18 cellular contexts compared by ENCODE assay signal in the genomic region with DNA sequence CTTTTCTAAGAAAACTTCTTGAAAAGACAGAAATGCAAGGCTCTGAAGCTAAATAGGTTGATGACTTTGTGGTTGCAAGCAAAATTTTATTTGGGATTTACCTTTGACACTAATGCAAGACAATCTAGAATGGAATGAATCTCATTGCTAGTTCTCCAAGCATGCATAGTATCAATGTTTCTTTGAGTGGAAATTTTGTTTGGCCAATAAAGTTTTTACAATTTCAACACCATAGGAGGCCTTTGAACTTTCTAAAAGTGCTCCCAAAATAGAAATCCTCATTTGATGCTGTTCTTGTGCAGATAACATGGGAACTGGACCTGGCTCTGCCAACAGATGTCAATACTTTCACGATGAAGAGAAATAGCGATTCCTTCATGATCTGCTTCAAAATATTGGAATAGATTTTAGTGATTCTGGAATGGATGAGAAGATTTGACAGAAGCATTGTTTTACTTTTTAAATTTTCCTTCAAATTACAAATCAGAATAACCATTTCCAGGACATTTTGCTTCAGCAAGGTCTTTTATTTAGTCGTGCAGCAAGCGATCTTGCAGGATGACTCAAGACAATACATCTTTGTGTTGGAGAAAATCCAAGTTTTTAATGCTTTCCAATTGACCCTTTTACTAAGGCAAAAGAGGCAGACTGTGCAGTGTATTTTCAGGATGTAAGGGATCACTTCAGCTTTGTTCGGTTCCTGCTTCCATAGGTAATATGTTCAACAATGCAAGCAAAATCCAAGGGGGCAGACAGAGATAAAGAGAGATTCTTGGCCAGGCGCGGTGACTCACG. TPM values are rescaled to one million over a fixed set of nuclear protein-coding genes. Genes with fewer than 3 reads are reported as not detected.
DNase-seq lines count a peak whose midpoint lies in the region; ATAC-seq and TF ChIP-seq lines count a peak whose summit lies in the region.
"Had no signal": no experiment of that assay in that cellular context is flagged by ENCODE, and none has a peak within 500 bp of the region (broad histone marks: within the 10 kb centered on the region; RNA-seq: fewer than 3 reads in every experiment).

No MANE protein-coding gene starts in this region.

- 0 out of 2 replicates have a peak, but pooled peaks cover 5% of the 10 kb centered on the region for H3K4me1 ChIP-seq in PC-3 (ENCODE audit: insufficient read depth, low read length)
- H3K4me1 ChIP-seq: testis had no signal

- no peaks in the 10 kb centered on the region for H3F3A ChIP-seq in PC-3 (ENCODE audit: low read length, unreplicated experiment)

- no peak overlapping the region for H3K9ac ChIP-seq in PC-3 (ENCODE audit: low read length)

- intact Hi-C loops in PC-3 (cut with micrococcal nuclease), result loop anchor here (5.0 kb wide), 1 partner anchor 705 kb away; a partner anchor contains a TSS

- DNase-seq in AG20443 (ENCODE audit: low spot score) (peak; percentile 35), PC-3 (peak; percentile 54), choroid plexus epithelial cell (ENCODE audit: low read depth) (peak; percentile 62), left kidney (ENCODE audit: low read depth, low spot score) (peak; percentile 7), NCI-H510A (lab: John Stamatoyannopoulos, UW) (no peak), NCI-H1417 treated with DMSO at 0.1 percent for 48 hours (lab: John Stamatoyannopoulos, UW) (no peak), SW 1271 (lab: John Stamatoyannopoulos, UW) (no peak)
- DNase-seq: activated CD4-positive, alpha-beta T cell treated with anti-CD3 and anti-CD28 coated beads, Interleukin-2, amount 50 U/mL, for 4 hours; AML-193; anterior cingulate cortex; MG63; NCI-H748 treated with DMSO at 0.1 percent for 48 hours; T-helper 2 cell; testis had no signal

- no peak overlapping the region for H3K27ac ChIP-seq in PC-3 (ENCODE audit: low read length)
- H3K27ac ChIP-seq: coronary artery, testis, VCaP had no signal

- H3K4me3 ChIP-seq in PC-3 (ENCODE audit: low read length) (no peak overlapping the region), choroid plexus epithelial cell (ENCODE audit: low read depth, low read length) (no peak overlapping the region)
- H3K4me3 ChIP-seq: coronary artery, MG63, testis had no signal

- BruUV-seq in PC-3 (replicated peaks; lab: Mats Ljungman, UMichigan), result no TSS peak

- H3K79me2 ChIP-seq in PC-3 (ENCODE audit: low read length), result no peaks in the 10 kb centered on the region

- no peak; the same call in 1 of the 2 replicates for ATAC-seq in PC-3
- ATAC-seq in GM19035 (IDR thresholded peaks at IDR 0.05; ENCODE audit: unreplicated experiment), result no peak
- ATAC-seq: left lobe of liver had no signal

- H3K9me2 ChIP-seq in PC-3 (replicated peaks; ENCODE audit: low read length), result no peaks in the 10 kb centered on the region

- H3K27me3 ChIP-seq in PC-3 (ENCODE audit: low read length), result no peaks in the 10 kb centered on the region
- H3K27me3 ChIP-seq: MG63, testis had no signal

- POLR2A ChIA-PET in PC-3 (lab: Charles Lee; ENCODE audit: unreplicated experiment), result no interaction called here

- TF ChIP-seq CTCF in PC-3 (conservative IDR thresholded peaks at IDR 0.05; ENCODE audit: low read depth, low read length) (no peak), choroid plexus epithelial cell (conservative IDR thresholded peaks at IDR 0.05; ENCODE audit: low read depth, low read length) (no peak)

- no peak overlapping the region for H3K4me2 ChIP-seq in PC-3 (ENCODE audit: low read length)

- CTCF ChIA-PET in PC-3 (lab: Charles Lee), result interaction anchor here (0.5 kb wide), 1 partner anchor 384 kb away, joined by 3 read pairs; no protein-coding TSS in a partner anchor

- no peaks in the 10 kb centered on the region for H4K20me1 ChIP-seq in PC-3 (ENCODE audit: low read length)

- no peaks in the 10 kb centered on the region for H3K36me3 ChIP-seq in PC-3 (ENCODE audit: low read depth, low read length)
- H3K36me3 ChIP-seq: MG63 had no signal

- H3K9me3 ChIP-seq in PC-3 (ENCODE audit: low read length), result no peaks in the 10 kb centered on the region
- H3K9me3 ChIP-seq: MG63, testis had no signal

- no peak overlapping the region for H2AFZ ChIP-seq in PC-3 (ENCODE audit: low read length)

RNA-seq across cellular contexts. Expression of a gene that starts 51.7 kb away (rescaled TPM):
- total RNA-seq in PC-3 (2014; rRNA removed), result 13.6 and 20.6 TPM in 2 replicates

Comparison
In these comparisons a context has a peak if more than half of its experiments do, and no peak if none do; other contexts are left out.
1. DNase-seq: peak in AG20443 (single experiment), PC-3 (single experiment), choroid plexus epithelial cell (single experiment) and left kidney (single experiment); none in NCI-H510A (single experiment), NCI-H1417 treated with DMSO at 0.1 percent for 48 hours (single experiment) and SW 1271 (0 of 2).